14 cellular contexts compared by ENCODE assay signal in the genomic region with DNA sequence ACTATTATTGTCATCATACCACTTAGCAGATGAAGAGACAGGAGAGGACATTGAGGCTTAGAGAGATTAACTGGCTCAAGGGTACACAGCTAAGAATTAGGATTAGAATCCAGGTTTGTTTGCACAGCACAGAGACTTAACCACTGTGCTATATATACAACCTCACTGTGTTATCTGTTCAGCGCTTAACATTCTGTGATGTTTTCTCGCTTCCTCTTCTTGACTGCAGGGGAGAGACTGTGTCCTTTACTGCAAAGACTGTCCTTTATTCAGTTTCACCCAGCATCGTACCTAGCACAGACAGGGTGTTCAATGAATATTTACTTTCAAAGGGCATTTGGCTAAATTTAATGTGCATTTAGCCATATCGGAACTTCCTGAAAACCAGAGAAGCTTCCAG. TPM values are rescaled to one million over a fixed set of nuclear protein-coding genes. Genes with fewer than 3 reads are reported as not detected.
A peak's percentile ranks its signal among the peaks of the same experiment; 100 is the strongest.
DNase-seq lines count a peak whose midpoint lies in the region; ATAC-seq and TF ChIP-seq lines count a peak whose summit lies in the region.
"Had no signal": no experiment of that assay in that cellular context is flagged by ENCODE, and none has a peak within 500 bp of the region (broad histone marks: within the 10 kb centered on the region; RNA-seq: fewer than 3 reads in every experiment).

No MANE protein-coding gene starts in this region.

- CTCF ChIA-PET in activated B cell treated with CpG ODN at 0.5 μM for 24 hours (lab: Charles Lee) = no interaction called here

- H3K36me3 Mint-ChIP-seq in activated B cell treated with CpG ODN at 0.5 μM for 24 hours (ENCODE audit: low read depth) = no peaks in the 10 kb centered on the region
- no peaks in the 10 kb centered on the region for H3K36me3 Mint-ChIP-seq in chondrocyte (ENCODE audit: low read depth)
- H3K36me3 Mint-ChIP-seq: activated CD8-positive, alpha-beta memory T cell treated with anti-CD3 and anti-CD28 coated beads, Interleukin-2, amount 10 ng/mL, durations not matched to agents 7 days and 5 days had no signal

- H3K27me3 Mint-ChIP-seq in activated B cell treated with CpG ODN at 0.5 μM for 24 hours (peaks cover 12% of the 10 kb centered on the region), chondrocyte (ENCODE audit: low read depth) (peaks cover 29% of the 10 kb centered on the region)

- peak; percentile 88 for ATAC-seq in GM18873 (IDR thresholded peaks at IDR 0.05; ENCODE audit: low FRiP score, unreplicated experiment)
- ATAC-seq in GM21529 (IDR thresholded peaks at IDR 0.05; ENCODE audit: unreplicated experiment) = peak; percentile 98
- peak; percentile 94 for ATAC-seq in HG03159 (IDR thresholded peaks at IDR 0.05; ENCODE audit: unreplicated experiment)
- ATAC-seq in activated B cell treated with CpG ODN at 0.5 μM for 24 hours (ENCODE audit: low read depth) = peak; percentile 31
- ATAC-seq: activated CD8-positive, alpha-beta memory T cell treated with anti-CD3 and anti-CD28 coated beads, Interleukin-2, amount 10 ng/mL, durations not matched to agents 7 days and 5 days had no signal

- intact Hi-C loops in activated B cell treated with CpG ODN at 0.5 μM for 24 hours (cut with micrococcal nuclease) (loop anchor here (1.0 kb wide), 1 partner anchor 9 kb away; no protein-coding TSS in a partner anchor), esophagus squamous epithelium (cut with DNase I) (no loop called here)

- POLR2A ChIA-PET in activated B cell treated with CpG ODN at 0.5 μM for 24 hours (lab: Charles Lee) = no interaction called here

- peaks cover 0 to 24% (median 0%) of the 10 kb centered on the region in 4 donors for H3K27me3 ChIP-seq in esophagus squamous epithelium

- H3K4me3 Mint-ChIP-seq in activated B cell treated with CpG ODN at 0.5 μM for 24 hours (no peak overlapping the region), chondrocyte (ENCODE audit: unreplicated experiment) (no peak overlapping the region)
- H3K4me3 Mint-ChIP-seq: activated CD8-positive, alpha-beta memory T cell treated with anti-CD3 and anti-CD28 coated beads, Interleukin-2, amount 10 ng/mL, durations not matched to agents 7 days and 5 days; stimulated activated naive CD8-positive, alpha-beta T cell treated with anti-CD3 and anti-CD28 coated beads, Interleukin-15, Interleukin-2, amounts not matched to agents 100 ng/mL and 50 ng/mL, for 24 hours had no signal

- TF ChIP-seq CTCF in activated B cell treated with CpG ODN at 0.5 μM for 24 hours (IDR thresholded peaks at IDR 0.05) = no peak
- TF ChIP-seq CTCF in esophagus squamous epithelium (IDR thresholded peaks at IDR 0.05) = no peak
- TF ChIP-seq CTCF in chondrocyte (IDR thresholded peaks at IDR 0.05) = no peak

- H3K4me3 ChIP-seq in esophagus squamous epithelium = no peak overlapping the region
- H3K4me3 ChIP-seq: spleen had no signal

- peaks cover 0 to 15% (median 0%) of the 10 kb centered on the region in 3 donors for H3K4me1 ChIP-seq in esophagus squamous epithelium
- H3K4me1 ChIP-seq: Caco-2, spleen had no signal

- DNase-seq in activated B cell treated with CpG ODN at 0.5 μM for 24 hours (no peak), HUDEP-2 (lab: John Stamatoyannopoulos, UW; ENCODE audit: unreplicated experiment in 76 of 76) (no peak), esophagus squamous epithelium (lab: John Stamatoyannopoulos, UW) (no peak), SHP77 treated with DMSO at 0.1 percent for 48 hours (lab: John Stamatoyannopoulos, UW) (no peak), chondrocyte (ENCODE audit: low spot score) (no peak)
- DNase-seq: activated CD8-positive, alpha-beta memory T cell treated with anti-CD3 and anti-CD28 coated beads, Interleukin-2, amount 10 ng/mL, durations not matched to agents 7 days and 5 days; Caco-2; spleen had no signal

- H3K4me1 Mint-ChIP-seq in activated B cell treated with CpG ODN at 0.5 μM for 24 hours (no peaks in the 10 kb centered on the region), chondrocyte (ENCODE audit: low read depth) (no peaks in the 10 kb centered on the region)
- H3K4me1 Mint-ChIP-seq: activated CD8-positive, alpha-beta memory T cell treated with anti-CD3 and anti-CD28 coated beads, Interleukin-2, amount 10 ng/mL, durations not matched to agents 7 days and 5 days had no signal

- no peaks in the 10 kb centered on the region for H3K9me3 ChIP-seq in esophagus squamous epithelium
- H3K9me3 ChIP-seq: Caco-2, spleen had no signal

- H3K36me3 ChIP-seq in esophagus squamous epithelium = no peaks in the 10 kb centered on the region
- H3K36me3 ChIP-seq: spleen had no signal

- H3K9me3 Mint-ChIP-seq in activated B cell treated with CpG ODN at 0.5 μM for 24 hours (no peaks in the 10 kb centered on the region), chondrocyte (ENCODE audit: low read depth) (no peaks in the 10 kb centered on the region)
- H3K9me3 Mint-ChIP-seq: stimulated activated naive CD8-positive, alpha-beta T cell treated with anti-CD3 and anti-CD28 coated beads, Interleukin-15, Interleukin-2, amounts not matched to agents 100 ng/mL and 50 ng/mL, for 24 hours had no signal

- WGBS in esophagus squamous epithelium, 2 donors = 56 to 64% methylated on average over 4 of the region's 4 CpGs

- H3K27ac ChIP-seq in esophagus squamous epithelium = no peak overlapping the region
- H3K27ac ChIP-seq: spleen had no signal

- no peak for TF ChIP-seq POLR2A in esophagus squamous epithelium (IDR thresholded peaks at IDR 0.05)

- H3K27ac Mint-ChIP-seq in activated B cell treated with CpG ODN at 0.5 μM for 24 hours (no peak overlapping the region), chondrocyte (ENCODE audit: unreplicated experiment) (no peak overlapping the region)
- H3K27ac Mint-ChIP-seq: activated CD8-positive, alpha-beta memory T cell treated with anti-CD3 and anti-CD28 coated beads, Interleukin-2, amount 10 ng/mL, durations not matched to agents 7 days and 5 days; stimulated activated naive CD8-positive, alpha-beta T cell treated with anti-CD3 and anti-CD28 coated beads, Interleukin-15, Interleukin-2, amounts not matched to agents 100 ng/mL and 50 ng/mL, for 24 hours had no signal

RNA-seq across cellular contexts. Expression of gene PCDH8, which starts 54.9 kb away (rescaled TPM):
- total RNA-seq in activated B cell treated with CpG ODN at 0.5 μM for 24 hours (not detected in 2 replicates), esophagus squamous epithelium (not detected), chondrocyte (not detected in 3 replicates)
- total RNA-seq: activated CD8-positive, alpha-beta memory T cell treated with anti-CD3 and anti-CD28 coated beads, Interleukin-2, amount 10 ng/mL, durations not matched to agents 7 days and 5 days; Caco-2; myocyte; NCI-H460; spleen had no signal

Comparison
In these comparisons a context has a peak if more than half of its experiments do, and no peak if none do; other contexts are left out.
1. ATAC-seq: peak in every context shown above with its lines; median percentile 98 in GM21529; 94 in HG03159; 88 in GM18873; 31 in activated B cell treated with CpG ODN at 0.5 μM for 24 hours.